19 cellular contexts compared by ENCODE assay signal in the genomic region with DNA sequence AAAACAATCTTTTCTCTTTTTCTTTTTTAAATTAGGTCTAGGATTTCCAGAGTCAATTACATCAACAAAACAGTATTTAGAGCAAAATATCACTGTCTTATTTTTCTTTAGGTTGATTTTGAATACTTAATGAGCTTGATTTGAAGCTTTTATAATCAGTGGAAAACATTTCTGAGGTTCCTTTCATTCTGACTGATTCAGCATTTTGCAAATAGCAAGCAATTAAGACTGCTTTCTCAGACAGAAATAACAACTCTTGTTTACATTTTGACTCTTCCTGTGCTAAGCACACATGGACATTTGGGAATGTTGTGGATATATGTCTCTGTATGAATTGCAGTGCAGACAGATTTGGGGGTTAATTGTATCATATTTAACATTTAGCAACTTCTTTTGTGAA. TPM values are rescaled to one million over a fixed set of nuclear protein-coding genes. Genes with fewer than 3 reads are reported as not detected.
A peak's percentile ranks its signal among the peaks of the same experiment; 100 is the strongest.
DNase-seq lines count a peak whose midpoint lies in the region; ATAC-seq and TF ChIP-seq lines count a peak whose summit lies in the region.
"Had no signal": no experiment of that assay in that cellular context is flagged by ENCODE, and none has a peak within 500 bp of the region (broad histone marks: within the 10 kb centered on the region; RNA-seq: fewer than 3 reads in every experiment).

No MANE protein-coding gene starts in this region.

- DNase-seq in EH (ENCODE audit: low read depth) (peak; percentile 16), T-helper 17 cell (no peak), inferior parietal cortex (ENCODE audit: extremely low spot score) (peak; percentile 6), globus pallidus (ENCODE audit: low spot score) (no peak), mucosa of gallbladder (ENCODE audit: low spot score) (no peak), dermis blood vessel endothelial cell (no peak)
- DNase-seq: DND-41, GDM1, GM23248, KBM-7, NCI-H187 treated with DMSO at 0.1 percent for 48 hours, NCI-H2227 treated with DMSO at 0.1 percent for 48 hours, NCI-H510A treated with DMSO at 0.1 percent for 48 hours, NCI-H82, OCI-M1, Right ventricle myocardium superior had no signal

- H3K27me3 Mint-ChIP-seq in T-helper 17 cell, result no peaks in the 10 kb centered on the region

- ATAC-seq in T-helper 17 cell, result no peak
- ATAC-seq: HCT116 had no signal

- peak overlapping the region; percentile 63 for H3K27ac Mint-ChIP-seq in T-helper 17 cell

- peaks cover 4% of the 10 kb centered on the region for H3K4me1 Mint-ChIP-seq in T-helper 17 cell

- H3K9me3 ChIP-seq in T-helper 17 cell (ENCODE audit: control insufficient read depth, low read length, poor library complexity, severe bottlenecking), result no peaks in the 10 kb centered on the region
- H3K9me3 ChIP-seq: BLaER1 treated with 17β-estradiol and CSF1 and Interleukin-3, amounts not matched to agents 10 nM and 100 nM had no signal

- TF ChIP-seq CTCF in 22Rv1 (IDR thresholded peaks at IDR 0.05), result no peak

- peak overlapping the region; percentile 34 for H3K27ac ChIP-seq in 22Rv1
- H3K27ac ChIP-seq: BLaER1 treated with 17β-estradiol and CSF1 and Interleukin-3, amounts not matched to agents 10 nM and 100 nM; GM23248 had no signal

- peaks cover under 1% of the 10 kb centered on the region for H3K36me3 Mint-ChIP-seq in T-helper 17 cell (ENCODE audit: low read depth)

- no peak overlapping the region for H3K4me3 Mint-ChIP-seq in T-helper 17 cell

RNA-seq across cellular contexts. Expression of gene MCCC2, which starts 22.3 kb away (rescaled TPM):
- total RNA-seq in T-helper 17 cell (10 to 100 TPM; 27.9 to 30.1 TPM), mucosa of gallbladder (44.4 TPM), dermis blood vessel endothelial cell (29.3 and 41.2 TPM in 2 replicates)

Comparison
In these comparisons a context has a peak if more than half of its experiments do, and no peak if none do; other contexts are left out.
1. DNase-seq: peak in EH (single experiment) and inferior parietal cortex (single experiment); none in T-helper 17 cell (0 of 3), globus pallidus (single experiment), mucosa of gallbladder (single experiment) and dermis blood vessel endothelial cell (single experiment).